Comparison of ENCODE assay signal across 10 cellular contexts in the genomic region with DNA sequence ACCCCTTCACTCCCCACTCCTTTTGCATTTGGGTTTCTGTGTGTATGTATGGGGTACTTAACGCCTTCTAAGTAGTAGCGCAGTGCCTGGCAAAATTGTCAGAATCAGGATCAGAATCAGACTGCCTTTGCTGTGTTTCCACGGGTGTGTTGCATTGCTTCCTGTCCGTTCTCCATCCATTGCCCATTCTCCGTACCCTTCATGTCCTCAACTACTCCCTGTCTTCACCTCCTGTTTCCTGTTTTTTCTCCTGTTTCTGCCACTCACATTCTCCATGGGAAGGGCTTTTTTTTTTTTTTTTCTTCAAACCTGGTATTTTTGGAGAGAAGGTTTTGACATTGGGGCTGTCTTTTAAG.
DNase-seq lines count a peak whose midpoint lies in the region; ATAC-seq and TF ChIP-seq lines count a peak whose summit lies in the region.
"Had no signal": no experiment of that assay in that cellular context is flagged by ENCODE, and none has a peak within 500 bp of the region (broad histone marks: within the 10 kb centered on the region; RNA-seq: fewer than 3 reads in every experiment).

No MANE protein-coding gene starts in this region.

- peaks cover 95% of the 10 kb centered on the region for H3K4me1 Mint-ChIP-seq in HFFc6 (ENCODE audit: low read depth)
- H3K4me1 Mint-ChIP-seq in activated CD8-positive, alpha-beta T cell treated with anti-CD3 and anti-CD28 coated beads, Interleukin-2, amount 10 ng/mL, durations not matched to agents 7 days and 5 days (ENCODE audit: low read depth) = peaks cover 28% of the 10 kb centered on the region

- peak overlapping the region; percentile 99 for H3K27ac Mint-ChIP-seq in HFFc6
- H3K27ac Mint-ChIP-seq in activated CD8-positive, alpha-beta T cell treated with anti-CD3 and anti-CD28 coated beads, Interleukin-2, amount 10 ng/mL, durations not matched to agents 7 days and 5 days = no peak overlapping the region

- peak overlapping the region; percentile 55 to 85 for H3K27ac ChIP-seq in liver (ENCODE audit: low read depth in 1 of 2, low read length in 2 of 2)
- peak overlapping the region; percentile 86 for H3K27ac ChIP-seq in skeletal muscle tissue (ENCODE audit: low read depth, low read length)
- no peak overlapping the region for H3K27ac ChIP-seq in caudate nucleus (ENCODE audit: low read depth, low read length)

- H3K4me3 ChIP-seq in adipocyte (ENCODE audit: low read length) = peak overlapping the region; percentile 43
- no peak overlapping the region for H3K4me3 ChIP-seq in liver (ENCODE audit: low read depth in 1 of 3, low read length in 3 of 3)
- no peak overlapping the region for H3K4me3 ChIP-seq in skeletal muscle tissue (ENCODE audit: low read length in 3 of 3)

- 71% methylated on average over 5 of the region's 5 CpGs for WGBS in liver

- TF ChIP-seq CTCF in HFFc6 (IDR thresholded peaks at IDR 0.05) (no peak), liver (IDR thresholded peaks at IDR 0.05; ENCODE audit: low read depth, low read length, missing input control) (no peak)

- H3K27me3 ChIP-seq in adipocyte (replicated peaks; ENCODE audit: control insufficient read depth, insufficient read depth, low read length) = no peaks in the 10 kb centered on the region
- no peaks in the 10 kb centered on the region for H3K27me3 ChIP-seq in liver (ENCODE audit: control insufficient read depth in 4 of 4, insufficient read depth in 4 of 4, low read length in 3 of 4)
- H3K27me3 ChIP-seq in skeletal muscle tissue (ENCODE audit: control insufficient read depth in 3 of 3, insufficient read depth in 3 of 3, low read length in 3 of 3) = no peaks in the 10 kb centered on the region

- ATAC-seq in activated CD8-positive, alpha-beta T cell treated with anti-CD3 and anti-CD28 coated beads, Interleukin-2, amount 10 ng/mL, durations not matched to agents 7 days and 5 days = no peak
- no peak for ATAC-seq in GM18517 (IDR thresholded peaks at IDR 0.05; ENCODE audit: unreplicated experiment)

- CTCF ChIA-PET in activated CD8-positive, alpha-beta T cell treated with anti-CD3 and anti-CD28 coated beads, Interleukin-2, amount 10 ng/mL, durations not matched to agents 7 days and 5 days (lab: Charles Lee) = no interaction called here

- H3K36me3 Mint-ChIP-seq in HFFc6 (ENCODE audit: low read depth) = peaks cover 31% of the 10 kb centered on the region
- no peaks in the 10 kb centered on the region for H3K36me3 Mint-ChIP-seq in activated CD8-positive, alpha-beta T cell treated with anti-CD3 and anti-CD28 coated beads, Interleukin-2, amount 10 ng/mL, durations not matched to agents 7 days and 5 days (ENCODE audit: low read depth)

- H3K9me3 Mint-ChIP-seq in HFFc6 = no peaks in the 10 kb centered on the region
- H3K9me3 Mint-ChIP-seq in activated CD8-positive, alpha-beta T cell treated with anti-CD3 and anti-CD28 coated beads, Interleukin-2, amount 10 ng/mL, durations not matched to agents 7 days and 5 days (ENCODE audit: insufficient read depth) = no peaks in the 10 kb centered on the region

- POLR2A ChIA-PET in activated CD8-positive, alpha-beta T cell treated with anti-CD3 and anti-CD28 coated beads, Interleukin-2, amount 10 ng/mL, durations not matched to agents 7 days and 5 days (lab: Charles Lee) = no interaction called here

- H3K9me3 ChIP-seq in adipocyte (ENCODE audit: control insufficient read depth, low read length) (no peaks in the 10 kb centered on the region), liver (ENCODE audit: control insufficient read depth in 4 of 4, low read length in 3 of 4) (no peaks in the 10 kb centered on the region), skeletal muscle tissue (ENCODE audit: control insufficient read depth in 3 of 3, low read length in 3 of 3) (no peaks in the 10 kb centered on the region)

- H3K4me3 Mint-ChIP-seq in HFFc6 = peak overlapping the region; percentile 86
- no peak overlapping the region for H3K4me3 Mint-ChIP-seq in activated CD8-positive, alpha-beta T cell treated with anti-CD3 and anti-CD28 coated beads, Interleukin-2, amount 10 ng/mL, durations not matched to agents 7 days and 5 days

- H3K27me3 Mint-ChIP-seq in HFFc6 (ENCODE audit: insufficient read depth) = peaks cover 1% of the 10 kb centered on the region
- H3K27me3 Mint-ChIP-seq in activated CD8-positive, alpha-beta T cell treated with anti-CD3 and anti-CD28 coated beads, Interleukin-2, amount 10 ng/mL, durations not matched to agents 7 days and 5 days (ENCODE audit: low read depth) = no peaks in the 10 kb centered on the region

- H3K9ac ChIP-seq in adipocyte (ENCODE audit: low read length) (peak overlapping the region; percentile 78), liver (ENCODE audit: low read depth in 1 of 2, low read length in 2 of 2) (no peak overlapping the region), skeletal muscle tissue (ENCODE audit: low read depth in 1 of 3, low read length in 3 of 3) (peak overlapping the region; percentile 23 to 65 (median 52))

- no peak for DNase-seq in HFFc6
- no peak for DNase-seq in adipocyte (ENCODE audit: low read depth)
- DNase-seq in H4 (ENCODE audit: low spot score) = no peak
- DNase-seq in caudate nucleus (lab: John Stamatoyannopoulos, UW) = no peak
- DNase-seq in activated CD8-positive, alpha-beta T cell treated with anti-CD3 and anti-CD28 coated beads, Interleukin-2, amount 10 ng/mL, durations not matched to agents 7 days and 5 days = no peak
- DNase-seq: NCI-H2081 treated with DMSO at 0.1 percent for 48 hours, retina had no signal

- peaks cover 12% of the 10 kb centered on the region for H3K36me3 ChIP-seq in adipocyte (ENCODE audit: control insufficient read depth, insufficient read depth, low read length, severe bottlenecking)
- peaks cover 0 to 1% (median 0%) of the 10 kb centered on the region in 4 donors for H3K36me3 ChIP-seq in liver (ENCODE audit: control insufficient read depth in 4 of 4, insufficient read depth in 3 of 4, low read depth in 1 of 4, low read length in 3 of 4)
- no peaks in the 10 kb centered on the region for H3K36me3 ChIP-seq in skeletal muscle tissue (ENCODE audit: control insufficient read depth in 3 of 3, insufficient read depth in 3 of 3, low read length in 3 of 3)

- peaks cover 61% of the 10 kb centered on the region for H3K4me1 ChIP-seq in adipocyte (ENCODE audit: control insufficient read depth, insufficient read depth, low read length)
- peaks cover 6 to 40% (median 24%) of the 10 kb centered on the region in 4 donors for H3K4me1 ChIP-seq in liver (ENCODE audit: control insufficient read depth in 4 of 4, insufficient read depth in 4 of 4, low read length in 3 of 4)
- peaks cover 40 to 56% (median 52%) of the 10 kb centered on the region in 3 donors for H3K4me1 ChIP-seq in skeletal muscle tissue (ENCODE audit: control insufficient read depth in 3 of 3, insufficient read depth in 3 of 3, low read length in 3 of 3)

- no peak for TF ChIP-seq RAD21 in liver (IDR thresholded peaks at IDR 0.05)

TF ChIP-seq in liver, 16 proteins besides CTCF, POLR2A, EP300 and RAD21 (continues in another document):
- TF ChIP-seq EGR1 (IDR thresholded peaks at IDR 0.05; ENCODE audit: low read depth in 2 of 2) (no peak), JUND (IDR thresholded peaks at IDR 0.05) (no peak), HNF4A (conservative IDR thresholded peaks at IDR 0.05) (no peak), NR2F2 (IDR thresholded peaks at IDR 0.05) (no peak), YY1 (IDR thresholded peaks at IDR 0.05) (no peak), FOXA2 (IDR thresholded peaks at IDR 0.05) (no peak), GABPA (IDR thresholded peaks at IDR 0.05 in 1 of 2, conservative IDR thresholded peaks at IDR 0.05 in 1 of 2) (no peak), ATF3 (IDR thresholded peaks at IDR 0.05) (no peak), HNF4G (IDR thresholded peaks at IDR 0.05) (no peak), FOXA1 (IDR thresholded peaks at IDR 0.05) (no peak), MAX (IDR thresholded peaks at IDR 0.05) (no peak), RXRA (IDR thresholded peaks at IDR 0.05) (no peak)
- TF ChIP-seq, protein P1, sequence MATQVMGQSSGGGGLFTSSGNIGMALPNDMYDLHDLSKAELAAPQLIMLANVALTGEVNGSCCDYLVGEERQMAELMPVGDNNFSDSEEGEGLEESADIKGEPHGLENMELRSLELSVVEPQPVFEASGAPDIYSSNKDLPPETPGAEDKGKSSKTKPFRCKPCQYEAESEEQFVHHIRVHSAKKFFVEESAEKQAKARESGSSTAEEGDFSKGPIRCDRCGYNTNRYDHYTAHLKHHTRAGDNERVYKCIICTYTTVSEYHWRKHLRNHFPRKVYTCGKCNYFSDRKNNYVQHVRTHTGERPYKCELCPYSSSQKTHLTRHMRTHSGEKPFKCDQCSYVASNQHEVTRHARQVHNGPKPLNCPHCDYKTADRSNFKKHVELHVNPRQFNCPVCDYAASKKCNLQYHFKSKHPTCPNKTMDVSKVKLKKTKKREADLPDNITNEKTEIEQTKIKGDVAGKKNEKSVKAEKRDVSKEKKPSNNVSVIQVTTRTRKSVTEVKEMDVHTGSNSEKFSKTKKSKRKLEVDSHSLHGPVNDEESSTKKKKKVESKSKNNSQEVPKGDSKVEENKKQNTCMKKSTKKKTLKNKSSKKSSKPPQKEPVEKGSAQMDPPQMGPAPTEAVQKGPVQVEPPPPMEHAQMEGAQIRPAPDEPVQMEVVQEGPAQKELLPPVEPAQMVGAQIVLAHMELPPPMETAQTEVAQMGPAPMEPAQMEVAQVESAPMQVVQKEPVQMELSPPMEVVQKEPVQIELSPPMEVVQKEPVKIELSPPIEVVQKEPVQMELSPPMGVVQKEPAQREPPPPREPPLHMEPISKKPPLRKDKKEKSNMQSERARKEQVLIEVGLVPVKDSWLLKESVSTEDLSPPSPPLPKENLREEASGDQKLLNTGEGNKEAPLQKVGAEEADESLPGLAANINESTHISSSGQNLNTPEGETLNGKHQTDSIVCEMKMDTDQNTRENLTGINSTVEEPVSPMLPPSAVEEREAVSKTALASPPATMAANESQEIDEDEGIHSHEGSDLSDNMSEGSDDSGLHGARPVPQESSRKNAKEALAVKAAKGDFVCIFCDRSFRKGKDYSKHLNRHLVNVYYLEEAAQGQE (IDR thresholded peaks at IDR 0.05) = no peak

Comparison
In these comparisons a context has a peak if more than half of its experiments do, and no peak if none do; other contexts are left out.
1. H3K9ac ChIP-seq: peak in adipocyte (single experiment) and skeletal muscle tissue (3 of 3); none in liver (0 of 2).